1 cellular context compared by ENCODE assay signal in the genomic region with DNA sequence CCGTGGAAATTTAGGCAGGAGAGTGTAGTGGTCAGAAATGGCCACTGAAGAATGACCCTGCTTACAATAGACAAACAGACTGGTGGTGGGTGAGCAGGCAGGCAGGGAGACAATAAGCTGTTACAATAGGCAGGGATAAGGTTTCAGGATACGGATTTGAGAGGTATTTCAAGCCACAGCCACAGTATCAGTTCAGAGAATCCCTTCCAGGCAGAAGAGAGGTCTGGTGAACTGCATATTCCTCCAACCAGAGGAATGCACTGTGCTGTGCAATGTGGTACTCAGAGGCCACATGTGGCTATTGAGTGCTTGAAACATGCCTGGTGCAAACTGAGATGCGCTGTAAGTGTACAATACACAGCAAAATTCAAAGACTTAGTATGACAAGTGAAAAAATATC.
TF ChIP-seq lines count a peak whose summit lies in the region.

No MANE protein-coding gene starts in this region.

TF ChIP-seq in IMR-90, 13 proteins besides CTCF, POLR2A, EP300 and RAD21 (continued from another document):
- TF ChIP-seq BHLHE40 (IDR thresholded peaks at IDR 0.05; ENCODE audit: low read depth, low read length), result no peak
- TF ChIP-seq CHD1 (IDR thresholded peaks at IDR 0.05; ENCODE audit: low read depth, low read length), result no peak
- TF ChIP-seq, protein P1, sequence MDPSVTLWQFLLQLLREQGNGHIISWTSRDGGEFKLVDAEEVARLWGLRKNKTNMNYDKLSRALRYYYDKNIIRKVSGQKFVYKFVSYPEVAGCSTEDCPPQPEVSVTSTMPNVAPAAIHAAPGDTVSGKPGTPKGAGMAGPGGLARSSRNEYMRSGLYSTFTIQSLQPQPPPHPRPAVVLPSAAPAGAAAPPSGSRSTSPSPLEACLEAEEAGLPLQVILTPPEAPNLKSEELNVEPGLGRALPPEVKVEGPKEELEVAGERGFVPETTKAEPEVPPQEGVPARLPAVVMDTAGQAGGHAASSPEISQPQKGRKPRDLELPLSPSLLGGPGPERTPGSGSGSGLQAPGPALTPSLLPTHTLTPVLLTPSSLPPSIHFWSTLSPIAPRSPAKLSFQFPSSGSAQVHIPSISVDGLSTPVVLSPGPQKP (IDR thresholded peaks at IDR 0.05; ENCODE audit: borderline replicate concordance, low read depth, low read length), result no peak
- TF ChIP-seq FOS (IDR thresholded peaks at IDR 0.05; ENCODE audit: low read depth, low read length), result no peak
- no peak for TF ChIP-seq MAFK (IDR thresholded peaks at IDR 0.05; ENCODE audit: low read depth, low read length)
- no peak for TF ChIP-seq CEBPB (IDR thresholded peaks at IDR 0.05; ENCODE audit: low read depth, low read length)
- TF ChIP-seq MAZ (IDR thresholded peaks at IDR 0.05; ENCODE audit: borderline replicate concordance, low read depth, low read length), result no peak
